19 cellular contexts compared by ENCODE assay signal in genomic region chr3:123044981-123045763, GRCh38. TPM values are rescaled to one million over a fixed set of nuclear protein-coding genes. Genes with fewer than 3 reads are reported as not detected.
"Had no signal": no experiment of that assay in that cellular context is flagged by ENCODE, and none has a peak within 500 bp of the region (broad histone marks: within the 10 kb centered on the region; RNA-seq: fewer than 3 reads in every experiment).

No MANE protein-coding gene starts in this region.

- H3K27me3 ChIP-seq: right atrium auricular region, stomach, vagina had no signal

- H3K36me3 ChIP-seq: right atrium auricular region, stomach, vagina had no signal

- ATAC-seq: activated T-cell treated with anti-CD3 and anti-CD28 coated beads, Interleukin-2, amount 50 U/mL, for 72 hours had no signal

- H3K27ac ChIP-seq: coronary artery, right atrium auricular region, stomach, vagina had no signal

- H3K4me1 ChIP-seq: stomach, vagina had no signal

- H3K4me3 ChIP-seq: coronary artery, right atrium auricular region, stomach, vagina had no signal

- H3K9me3 ChIP-seq: right atrium auricular region, stomach, vagina had no signal

- DNase-seq: activated CD4-positive, alpha-beta T cell treated with anti-CD3 and anti-CD28 coated beads, Interleukin-2, amount 50 U/mL, for 4 hours; activated effector memory CD4-positive, alpha-beta T cell treated with anti-CD3 and anti-CD28 coated beads, Interleukin-2, amount 50 U/mL, for 16 hours; activated naive CD4-positive, alpha-beta T cell treated with anti-CD3 and anti-CD28 coated beads, Interleukin-2, amount 50 U/mL, for 16 hours; activated T-cell treated with anti-CD3 and anti-CD28 coated beads, Interleukin-2, amount 50 U/mL, for 72 hours; aorta; effector CD4-positive, alpha-beta T cell; head of caudate nucleus; mammary epithelial cell; midbrain; occipital lobe; small intestine; stimulated activated CD4-positive, alpha-beta T cell treated with anti-CD3 and anti-CD28 coated beads, Interleukin-15, amount 100 ng/mL, for 24 hours; stimulated activated CD4-positive, alpha-beta T cell treated with anti-CD3 and anti-CD28 coated beads, Interleukin-4, amount 100 ng/mL, for 1 hour; stomach; trophoblast cell had no signal

RNA-seq across cellular contexts. Expression of gene SEMA5B, which starts 17.6 kb away (rescaled TPM):
- total RNA-seq: activated CD8-positive, alpha-beta memory T cell treated with anti-CD3 and anti-CD28 coated beads for 36 hours; activated T-cell treated with anti-CD3 and anti-CD28 coated beads, Interleukin-2, amount 50 U/mL, for 72 hours had no signal
